Comparison of ENCODE assay signal across 8 cellular contexts in the genomic region with DNA sequence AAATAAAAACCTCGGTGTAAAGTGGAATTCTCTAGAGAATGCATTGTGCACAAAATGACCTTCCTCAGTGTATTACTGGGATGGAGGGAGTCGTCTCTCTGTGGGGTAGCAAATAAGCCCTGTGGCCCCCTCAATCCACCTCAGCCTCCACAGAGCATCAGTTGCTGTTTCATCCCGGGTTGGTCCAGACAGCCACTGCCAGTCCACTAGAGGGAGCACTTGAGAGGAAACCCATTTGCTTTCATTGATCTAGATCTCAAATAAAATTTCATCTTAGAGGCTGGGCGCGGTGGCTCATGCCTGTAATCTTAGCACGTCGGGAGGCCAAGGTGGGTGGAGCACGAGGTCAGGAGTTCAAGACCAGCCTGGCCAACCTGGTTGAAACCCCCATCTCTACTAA.
DNase-seq lines count a peak whose midpoint lies in the region; ATAC-seq, FAIRE-seq and TF ChIP-seq lines count a peak whose summit lies in the region.

No MANE protein-coding gene starts in this region.

- H4K20me1 ChIP-seq in astrocyte (ENCODE audit: insufficient read depth, low read length) = no peaks in the 10 kb centered on the region

- no peaks in the 10 kb centered on the region for H3K9me3 ChIP-seq in astrocyte (ENCODE audit: insufficient read depth, low read depth, low read length)
- no peaks in the 10 kb centered on the region for H3K9me3 ChIP-seq in kidney (ENCODE audit: control insufficient read depth in 1 of 2, low read length in 2 of 2)

- no peak overlapping the region for H3K27ac Mint-ChIP-seq in astrocyte (ENCODE audit: unreplicated experiment)

- no peak overlapping the region for H3K4me3 ChIP-seq in astrocyte (ENCODE audit: insufficient read depth, low read depth, low read length)
- no peak overlapping the region for H3K4me3 ChIP-seq in kidney (ENCODE audit: low read length in 2 of 2)

- H3K27me3 Mint-ChIP-seq in astrocyte (ENCODE audit: low read depth, unreplicated experiment) = no peaks in the 10 kb centered on the region

- FAIRE-seq in astrocyte (lab: Jason Lieb, UNC) (no peak), kidney (lab: Jason Lieb, UNC) (no peak), urothelium cell line (lab: Jason Lieb, UNC) (no peak)

- no peaks in the 10 kb centered on the region for H3K79me2 ChIP-seq in astrocyte (ENCODE audit: insufficient read depth, low read length)

- H3K9ac ChIP-seq in astrocyte (ENCODE audit: low read length) (no peak overlapping the region), kidney (ENCODE audit: low read length in 2 of 2) (no peak overlapping the region)

- H3K4me3 Mint-ChIP-seq in astrocyte (ENCODE audit: unreplicated experiment) = no peak overlapping the region

- TF ChIP-seq CTCF in astrocyte (IDR thresholded peaks at IDR 0.05; ENCODE audit: insufficient read depth, low read depth, low read length) (peak; percentile 39), kidney (IDR thresholded peaks at IDR 0.05; ENCODE audit: borderline replicate concordance, extremely low read depth, insufficient read depth) (peak; percentile 64)

- H3K36me3 ChIP-seq in astrocyte (ENCODE audit: insufficient read depth, low read length) (no peaks in the 10 kb centered on the region), kidney (ENCODE audit: control insufficient read depth in 1 of 2, insufficient read depth in 2 of 2, low read length in 2 of 2) (no peaks in the 10 kb centered on the region)

- H3K27ac ChIP-seq in astrocyte (ENCODE audit: low read depth, low read length) (no peak overlapping the region), kidney (ENCODE audit: low read depth in 2 of 2, low read length in 2 of 2) (no peak overlapping the region)

- H3K9me3 Mint-ChIP-seq in astrocyte (ENCODE audit: unreplicated experiment) = no peaks in the 10 kb centered on the region

- ATAC-seq in GM21825 (IDR thresholded peaks at IDR 0.05; ENCODE audit: unreplicated experiment) = peak; percentile 57

- intact Hi-C loops in kidney (cut with DNase I) = no loop called here

- no peaks in the 10 kb centered on the region for H3K4me1 ChIP-seq in astrocyte (ENCODE audit: insufficient read depth, low read length)
- H3K4me1 ChIP-seq in kidney (ENCODE audit: control insufficient read depth in 1 of 2, insufficient read depth in 1 of 2, low read depth in 1 of 2, low read length in 2 of 2) = no peaks in the 10 kb centered on the region

- no peak overlapping the region for H2AFZ ChIP-seq in astrocyte (ENCODE audit: low read depth, low read length)

- no peaks in the 10 kb centered on the region for H3K27me3 ChIP-seq in astrocyte (ENCODE audit: insufficient read depth, low read length)

- H3K4me1 Mint-ChIP-seq in astrocyte (ENCODE audit: low read depth, unreplicated experiment) = no peaks in the 10 kb centered on the region

- peak; percentile 11 for DNase-seq in NCI-H2196 (lab: John Stamatoyannopoulos, UW; ENCODE audit: unreplicated experiment)
- DNase-seq in NCI-H2196 treated with DMSO at 0.1 percent for 48 hours (lab: John Stamatoyannopoulos, UW; ENCODE audit: unreplicated experiment) = no peak
- DNase-seq in NCI-H187 treated with DMSO at 0.1 percent for 48 hours (lab: John Stamatoyannopoulos, UW) = peak; percentile 41
- DNase-seq in astrocyte (ENCODE audit: low read depth) = no peak
- no peak for DNase-seq in kidney
- peak; percentile 7 for DNase-seq in urothelium cell line (ENCODE audit: low spot score)
- no peak for DNase-seq in activated CD8-positive, alpha-beta memory T cell treated with anti-CD3 and anti-CD28 coated beads, Interleukin-2, amount 50 U/mL, for 48 hours

- H3K36me3 Mint-ChIP-seq in astrocyte (ENCODE audit: low read depth, unreplicated experiment) = no peaks in the 10 kb centered on the region

- H3K4me2 ChIP-seq in astrocyte (ENCODE audit: low read length) = no peak overlapping the region

Comparison
In these comparisons a context has a peak if more than half of its experiments do, and no peak if none do; other contexts are left out.
1. DNase-seq: peak in NCI-H2196 (single experiment), NCI-H187 treated with DMSO at 0.1 percent for 48 hours (single experiment) and urothelium cell line (single experiment); none in NCI-H2196 treated with DMSO at 0.1 percent for 48 hours (single experiment), astrocyte (single experiment), kidney (single experiment) and activated CD8-positive, alpha-beta memory T cell treated with anti-CD3 and anti-CD28 coated beads, Interleukin-2, amount 50 U/mL, for 48 hours (single experiment).